27 cellular contexts compared by ENCODE assay signal in genomic region chr5:144356489-144356888, GRCh38.
"Had no signal": no experiment of that assay in that cellular context is flagged by ENCODE, and none has a peak within 500 bp of the region (broad histone marks: within the 10 kb centered on the region; RNA-seq: fewer than 3 reads in every experiment).

No MANE protein-coding gene starts in this region.

- DNase-seq: activated CD4-positive, alpha-beta memory T cell treated with anti-CD3 and anti-CD28 coated beads for 36 hours; activated CD4-positive, alpha-beta T cell treated with anti-CD3 and anti-CD28 coated beads, Interleukin-2, amount 10 ng/mL, durations not matched to agents 24 days and 14 days; activated CD4-positive, CD25-positive, alpha-beta regulatory T cell treated with anti-CD3 and anti-CD28 coated beads, Interleukin-2, amount 50 U/mL, for 72 hours; activated CD8-positive, alpha-beta memory T cell treated with anti-CD3 and anti-CD28 coated beads, Interleukin-2, amount 50 U/mL, for 48 hours; activated gamma-delta T cell treated with Interleukin-2 at 50 U/mL for 16 hours; activated naive CD4-positive, alpha-beta T cell treated with anti-CD3 and anti-CD28 coated beads, Interleukin-2, amount 50 U/mL, for 16 hours; activated T-cell treated with anti-CD3 and anti-CD28 coated beads, Interleukin-2, amount 50 U/mL, for 24 hours; amniotic stem cell; central memory CD4-positive, alpha-beta T cell; foreskin fibroblast; head of caudate nucleus; hippocampal formation; midbrain; naive thymus-derived CD4-positive, alpha-beta T cell; pancreas; psoas muscle; sigmoid colon; small intestine; stimulated activated CD4-positive, alpha-beta T cell treated with anti-CD3 and anti-CD28 coated beads, Interleukin-4, amount 100 ng/mL, for 4 hours; stimulated activated CD8-positive, alpha-beta memory T cell treated with anti-CD3 and anti-CD28 coated beads, Interleukin-4, amount 100 ng/mL, for 48 hours; stimulated activated naive CD8-positive, alpha-beta T cell treated with anti-CD3 and anti-CD28 coated beads, Interleukin-15, amount 100 ng/mL, for 72 hours; substantia nigra; T1000; upper lobe of left lung; WERI-Rb-1 had no signal

- H3K27ac ChIP-seq: pancreas, psoas muscle, sigmoid colon, upper lobe of left lung, vagina, WERI-Rb-1 had no signal

- H3K36me3 ChIP-seq: pancreas, sigmoid colon, upper lobe of left lung, vagina, WERI-Rb-1 had no signal

- H3K4me1 ChIP-seq: psoas muscle, sigmoid colon, upper lobe of left lung, vagina had no signal

- H3K4me3 ChIP-seq: pancreas, psoas muscle, sigmoid colon, upper lobe of left lung, vagina had no signal

- ATAC-seq: naive thymus-derived CD4-positive, alpha-beta T cell; pancreas; psoas muscle; stimulated activated memory B cell treated with anti-CD40 and anti-IgM and Interleukin-4, amounts not matched to agents 10 μg/mL and 1 μg/mL and 100 μg/mL, for 72 hours; stimulated activated naive CD8-positive, alpha-beta T cell treated with anti-CD3 and anti-CD28 coated beads, Interleukin-15, amount 100 ng/mL, for 72 hours had no signal

- H3K27me3 ChIP-seq: pancreas, sigmoid colon, upper lobe of left lung, vagina had no signal
